11 cellular contexts compared by ENCODE assay signal in genomic region chr14:50347521-50347920, GRCh38. TPM values are rescaled to one million over a fixed set of nuclear protein-coding genes. Genes with fewer than 3 reads are reported as not detected.
DNase-seq lines count a peak whose midpoint lies in the region; ATAC-seq and TF ChIP-seq lines count a peak whose summit lies in the region.
"Had no signal": no experiment of that assay in that cellular context is flagged by ENCODE, and none has a peak within 500 bp of the region (broad histone marks: within the 10 kb centered on the region; RNA-seq: fewer than 3 reads in every experiment).

No MANE protein-coding gene starts in this region.

- intact Hi-C loops in spleen (cut with DNase I; ENCODE audit: low total_unique reads), result no loop called here

- H3K4me3 ChIP-seq in osteoblast (ENCODE audit: insufficient read depth, low read length) (no peak overlapping the region), spleen (no peak overlapping the region)

- H3K27me3 ChIP-seq in osteoblast (ENCODE audit: insufficient read depth, low read length) (no peaks in the 10 kb centered on the region), spleen (replicated peaks in 1 of 7) (no peaks in the 10 kb centered on the region)

- peak overlapping the region; percentile 34 for H2AFZ ChIP-seq in osteoblast (ENCODE audit: low read length)

- H3K9me3 ChIP-seq in osteoblast (ENCODE audit: low read depth, low read length) (no peaks in the 10 kb centered on the region), spleen (no peaks in the 10 kb centered on the region)

- H4K20me1 ChIP-seq in osteoblast (ENCODE audit: insufficient read depth, low read length), result no peaks in the 10 kb centered on the region

- H3K36me3 ChIP-seq in osteoblast (ENCODE audit: insufficient read depth, low read length), result no peaks in the 10 kb centered on the region
- H3K36me3 ChIP-seq in spleen, result no peaks in the 10 kb centered on the region

- 0 to 95% (median 35%) methylated on average over 1 of the region's 1 CpG for WGBS in spleen, 5 donors

- H3K27ac ChIP-seq in C4-2B (peak overlapping the region; percentile 36; the same call in 1 of the 2 replicates), osteoblast (ENCODE audit: low read depth, low read length) (peak overlapping the region; percentile 46), spleen (peak overlapping the region in 4 of 8 donors; percentile 4 to 45 (median 36))

- TF ChIP-seq POLR2A in spleen (IDR thresholded peaks at IDR 0.05), result no peak

- no peaks in the 10 kb centered on the region for H3K79me2 ChIP-seq in osteoblast (ENCODE audit: insufficient read depth, low read length)

- H3K4me2 ChIP-seq in osteoblast (ENCODE audit: insufficient read depth, low read length), result no peak overlapping the region

- DNase-seq in NCI-H226 (peak; percentile 75), dermis blood vessel endothelial cell (peak; percentile 57), osteoblast (ENCODE audit: insufficient read length, low spot score, missing footprints) (no peak), spleen (no peak), hippocampal formation (lab: John Stamatoyannopoulos, UW) (no peak), NCI-H1436 (lab: John Stamatoyannopoulos, UW) (no peak)
- DNase-seq: CD4-positive, CD25-positive, alpha-beta regulatory T cell; KBM-7; NCI-H345 had no signal

- H3K4me1 ChIP-seq in osteoblast (ENCODE audit: insufficient read depth, low read length) (peaks cover 49% of the 10 kb centered on the region), spleen (peaks cover 4 to 56% (median 27%) of the 10 kb centered on the region in 6 donors)

- ATAC-seq in HG02981 (IDR thresholded peaks at IDR 0.05; ENCODE audit: unreplicated experiment), result no peak

- TF ChIP-seq CTCF in C4-2B (conservative IDR thresholded peaks at IDR 0.05) (no peak), osteoblast (IDR thresholded peaks at IDR 0.05; ENCODE audit: extremely low read depth, low read depth, low read length) (no peak), spleen (IDR thresholded peaks at IDR 0.05 in 8 of 11, conservative IDR thresholded peaks at IDR 0.05 in 3 of 11) (no peak)

RNA-seq across cellular contexts. Expression of gene DMAC2L, which starts 35.4 kb away (rescaled TPM):
- total RNA-seq in dermis blood vessel endothelial cell, result 7.7 and 7.8 TPM in 2 replicates
- total RNA-seq in osteoblast, result 7.2 and 9.4 TPM in 2 replicates
- total RNA-seq in spleen, result 10 to 100 TPM; 10.0 to 24.7 (median 20.5) TPM
- polyA plus RNA-seq in spleen, result 10 to 100 TPM; 15.7 to 17.0 (median 17.0) TPM

RNA-seq across cellular contexts. Expression of gene L2HGDH, which starts 35.5 kb away (rescaled TPM):
- total RNA-seq in dermis blood vessel endothelial cell (4.4 and 10.7 TPM in 2 replicates), osteoblast (3.2 and 3.6 TPM in 2 replicates), spleen (1 to 10 TPM; 2.8 to 4.9 (median 3.9) TPM)
- polyA plus RNA-seq in spleen, result 1 to 10 TPM in 2 of 3 donors, under 1 TPM in 1; 0.72 to 1.2 (median 1.2) TPM

RNA-seq across cellular contexts. Expression of gene CDKL1, which starts 49.2 kb away (rescaled TPM):
- total RNA-seq in dermis blood vessel endothelial cell, result 15.0 and 43.6 TPM in 2 replicates
- total RNA-seq in osteoblast, result 4.7 and 10.5 TPM in 2 replicates
- 100 to 1,000 TPM in 1 of 7 donors, 10 to 100 TPM in 5, 1 to 10 TPM in 1; 9.2 to 310 (median 27.8) TPM for total RNA-seq in spleen
- 1 to 10 TPM; 1.7 to 4.3 (median 2.8) TPM for polyA plus RNA-seq in spleen

Comparison
In these comparisons a context has a peak if more than half of its experiments do, and no peak if none do; other contexts are left out.
1. DNase-seq: peak in NCI-H226 (single experiment) and dermis blood vessel endothelial cell (single experiment); none in osteoblast (single experiment), spleen (single experiment), hippocampal formation (0 of 2) and NCI-H1436 (single experiment).